In the genomic region with DNA sequence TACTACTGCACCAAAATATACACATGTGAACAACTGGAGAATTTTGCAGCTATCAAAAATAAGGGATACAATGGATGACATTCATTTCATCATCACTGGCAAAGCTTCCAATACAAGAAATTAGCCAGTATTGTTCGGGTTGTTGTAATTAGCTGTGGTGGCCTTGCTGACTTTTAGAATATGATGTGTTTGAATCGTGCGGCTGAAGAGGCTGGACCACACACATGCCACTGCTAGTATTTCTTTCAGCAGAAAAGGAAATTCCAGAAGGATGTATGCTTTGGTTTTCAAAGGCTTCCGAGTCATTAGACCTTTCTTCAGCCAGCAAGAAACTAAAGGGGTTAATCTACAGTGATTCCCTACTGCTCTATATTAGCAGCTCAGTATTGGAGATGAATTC, we compare ENCODE assay signal across 20 cellular contexts. TPM values are rescaled to one million over a fixed set of nuclear protein-coding genes. Genes with fewer than 3 reads are reported as not detected.
DNase-seq lines count a peak whose midpoint lies in the region; ATAC-seq and TF ChIP-seq lines count a peak whose summit lies in the region.
"Had no signal": no experiment of that assay in that cellular context is flagged by ENCODE, and none has a peak within 500 bp of the region (broad histone marks: within the 10 kb centered on the region; RNA-seq: fewer than 3 reads in every experiment).

No MANE protein-coding gene starts in this region.

- POLR2A ChIA-PET in activated CD4-positive, alpha-beta T cell treated with anti-CD3 and anti-CD28 coated beads for 36 hours (lab: Charles Lee), result interaction anchor here (0.8 kb wide), 1 partner anchor 28 kb away, joined by 3 read pairs; no protein-coding TSS in a partner anchor

- H3K27ac ChIP-seq in SJSA1 (peak overlapping the region; percentile 27; the same call in 1 of the 2 replicates), MM.1S (ENCODE audit: low read length) (no peak overlapping the region)
- H3K27ac ChIP-seq: 22Rv1, BLaER1, C4-2B had no signal

- H4K20me1 ChIP-seq in MM.1S (ENCODE audit: insufficient read depth, low read length), result no peaks in the 10 kb centered on the region
- H4K20me1 ChIP-seq: BLaER1 had no signal

- H3K27me3 Mint-ChIP-seq in activated naive CD4-positive, alpha-beta T cell treated with anti-CD3 and anti-CD28 coated beads, Interleukin-2, amount 50 U/mL, for 24 hours, result no peaks in the 10 kb centered on the region
- H3K27me3 Mint-ChIP-seq in central memory CD8-positive, alpha-beta T cell, result no peaks in the 10 kb centered on the region
- no peaks in the 10 kb centered on the region for H3K27me3 Mint-ChIP-seq in activated CD4-positive, alpha-beta T cell treated with anti-CD3 and anti-CD28 coated beads for 36 hours
- H3K27me3 Mint-ChIP-seq: B cell; CD4-positive, CD25-positive, alpha-beta regulatory T cell had no signal

- DNase-seq in activated naive CD4-positive, alpha-beta T cell treated with anti-CD3 and anti-CD28 coated beads, Interleukin-2, amount 50 U/mL, for 72 hours (ENCODE audit: low spot score in 2 of 2), result no peak
- DNase-seq in SJSA1 (ENCODE audit: low read depth in 1 of 2, low spot score in 2 of 2), result peak; percentile 67 to 81
- DNase-seq in central memory CD8-positive, alpha-beta T cell (ENCODE audit: low spot score in 2 of 2), result no peak
- no peak for DNase-seq in mesenteric fat pad (ENCODE audit: low spot score)
- no peak for DNase-seq in activated CD4-positive, alpha-beta T cell treated with anti-CD3 and anti-CD28 coated beads for 36 hours
- DNase-seq in MM.1S, result no peak
- DNase-seq: Caco-2; CD4-positive, CD25-positive, alpha-beta regulatory T cell; CD8-positive, alpha-beta T cell; DMS79; GF-D8; GOT3; H7; HCEC 1CT had no signal

- intact Hi-C loops in activated CD4-positive, alpha-beta T cell treated with anti-CD3 and anti-CD28 coated beads for 36 hours (cut with DNase I, micrococcal nuclease), result no loop called here

- H3K9me3 ChIP-seq in SJSA1 (replicated peaks) (no peaks in the 10 kb centered on the region), MM.1S (replicated peaks; ENCODE audit: insufficient read depth, low read length) (no peaks in the 10 kb centered on the region)
- H3K9me3 ChIP-seq: Caco-2 had no signal

- peaks cover 32% of the 10 kb centered on the region for H3K4me1 ChIP-seq in SJSA1 (replicated peaks)
- H3K4me1 ChIP-seq in MM.1S (ENCODE audit: low read length), result no peaks in the 10 kb centered on the region

- H3K27me3 ChIP-seq in SJSA1 (replicated peaks) (no peaks in the 10 kb centered on the region), MM.1S (replicated peaks; ENCODE audit: insufficient read depth, low read length) (no peaks in the 10 kb centered on the region)
- H3K27me3 ChIP-seq: BLaER1 had no signal

- no peaks in the 10 kb centered on the region for H3K79me2 ChIP-seq in MM.1S (ENCODE audit: low read length)

- H2AFZ ChIP-seq in MM.1S (ENCODE audit: low read length), result no peak overlapping the region

- TF ChIP-seq CTCF in MM.1S (IDR thresholded peaks at IDR 0.05; ENCODE audit: low read length), result no peak

- H3K36me3 ChIP-seq in SJSA1, result peaks cover 66% of the 10 kb centered on the region
- H3K36me3 ChIP-seq in MM.1S (replicated peaks; ENCODE audit: insufficient read depth, low read length), result no peaks in the 10 kb centered on the region

- H3K9me3 Mint-ChIP-seq in activated naive CD4-positive, alpha-beta T cell treated with anti-CD3 and anti-CD28 coated beads, Interleukin-2, amount 50 U/mL, for 24 hours, result no peaks in the 10 kb centered on the region
- no peaks in the 10 kb centered on the region for H3K9me3 Mint-ChIP-seq in activated naive CD4-positive, alpha-beta T cell treated with anti-CD3 and anti-CD28 coated beads, Interleukin-2, amount 50 U/mL, for 72 hours
- no peaks in the 10 kb centered on the region for H3K9me3 Mint-ChIP-seq in central memory CD8-positive, alpha-beta T cell
- no peaks in the 10 kb centered on the region for H3K9me3 Mint-ChIP-seq in activated CD4-positive, alpha-beta T cell treated with anti-CD3 and anti-CD28 coated beads for 36 hours (ENCODE audit: low read depth)
- H3K9me3 Mint-ChIP-seq: CD4-positive, CD25-positive, alpha-beta regulatory T cell; CD8-positive, alpha-beta T cell had no signal

- H3K27ac Mint-ChIP-seq in activated naive CD4-positive, alpha-beta T cell treated with anti-CD3 and anti-CD28 coated beads, Interleukin-2, amount 50 U/mL, for 24 hours, result peak overlapping the region; percentile 55
- no peak overlapping the region for H3K27ac Mint-ChIP-seq in activated naive CD4-positive, alpha-beta T cell treated with anti-CD3 and anti-CD28 coated beads, Interleukin-2, amount 50 U/mL, for 72 hours
- peak overlapping the region; percentile 50 for H3K27ac Mint-ChIP-seq in central memory CD8-positive, alpha-beta T cell (ENCODE audit: low read depth)
- no peak overlapping the region for H3K27ac Mint-ChIP-seq in activated CD4-positive, alpha-beta T cell treated with anti-CD3 and anti-CD28 coated beads for 36 hours
- H3K27ac Mint-ChIP-seq: B cell had no signal

- no peaks in the 10 kb centered on the region for H3K9me2 ChIP-seq in MM.1S (replicated peaks; ENCODE audit: insufficient read depth, low read length)

- no peak for ATAC-seq in activated naive CD4-positive, alpha-beta T cell treated with anti-CD3 and anti-CD28 coated beads, Interleukin-2, amount 50 U/mL, for 72 hours
- no peak for ATAC-seq in central memory CD8-positive, alpha-beta T cell (replicated peaks; ENCODE audit: extremely low read depth, poor library complexity, severe bottlenecking)
- ATAC-seq in HG03025 (IDR thresholded peaks at IDR 0.05; ENCODE audit: low FRiP score, unreplicated experiment), result no peak
- ATAC-seq in activated CD4-positive, alpha-beta T cell treated with anti-CD3 and anti-CD28 coated beads for 36 hours, result no peak
- ATAC-seq: CD8-positive, alpha-beta T cell had no signal

- H3F3A ChIP-seq in MM.1S (ENCODE audit: insufficient read depth, low read length), result no peaks in the 10 kb centered on the region

- no peak overlapping the region for H3K4me2 ChIP-seq in MM.1S (ENCODE audit: low read depth, low read length)
- H3K4me2 ChIP-seq: BLaER1 had no signal

- no peak overlapping the region for H3K4me3 Mint-ChIP-seq in activated naive CD4-positive, alpha-beta T cell treated with anti-CD3 and anti-CD28 coated beads, Interleukin-2, amount 50 U/mL, for 24 hours
- H3K4me3 Mint-ChIP-seq in central memory CD8-positive, alpha-beta T cell, result no peak overlapping the region
- H3K4me3 Mint-ChIP-seq in activated CD4-positive, alpha-beta T cell treated with anti-CD3 and anti-CD28 coated beads for 36 hours, result no peak overlapping the region
- H3K4me3 Mint-ChIP-seq: B cell; CD8-positive, alpha-beta T cell had no signal

- CTCF ChIA-PET in activated CD4-positive, alpha-beta T cell treated with anti-CD3 and anti-CD28 coated beads for 36 hours (lab: Charles Lee), result interaction anchor here (0.6 to 1.7 kb wide), 4 partner anchors 8 to 142 kb away, joined by 3 to 8 read pairs (median 6); no protein-coding TSS in a partner anchor

- peaks cover 14% of the 10 kb centered on the region for H3K36me3 Mint-ChIP-seq in activated naive CD4-positive, alpha-beta T cell treated with anti-CD3 and anti-CD28 coated beads, Interleukin-2, amount 50 U/mL, for 24 hours
- H3K36me3 Mint-ChIP-seq in activated naive CD4-positive, alpha-beta T cell treated with anti-CD3 and anti-CD28 coated beads, Interleukin-2, amount 50 U/mL, for 72 hours, result peaks cover 0 to 20% of the 10 kb centered on the region in 2 donors
- peaks cover 33% of the 10 kb centered on the region for H3K36me3 Mint-ChIP-seq in central memory CD8-positive, alpha-beta T cell (ENCODE audit: insufficient read depth)
- peaks cover 15% of the 10 kb centered on the region for H3K36me3 Mint-ChIP-seq in activated CD4-positive, alpha-beta T cell treated with anti-CD3 and anti-CD28 coated beads for 36 hours (ENCODE audit: low read depth)

- no peak overlapping the region for H3K9ac ChIP-seq in MM.1S (ENCODE audit: low read length)
- H3K9ac ChIP-seq: BLaER1 had no signal

- H3K4me3 ChIP-seq in SJSA1, result no peak overlapping the region
- H3K4me3 ChIP-seq in MM.1S (ENCODE audit: low read length), result no peak overlapping the region
- H3K4me3 ChIP-seq: BLaER1 had no signal

- peaks cover 4% of the 10 kb centered on the region for H3K4me1 Mint-ChIP-seq in activated naive CD4-positive, alpha-beta T cell treated with anti-CD3 and anti-CD28 coated beads, Interleukin-2, amount 50 U/mL, for 24 hours
- H3K4me1 Mint-ChIP-seq in central memory CD8-positive, alpha-beta T cell, result peaks cover 5% of the 10 kb centered on the region
- peaks cover 9% of the 10 kb centered on the region for H3K4me1 Mint-ChIP-seq in activated CD4-positive, alpha-beta T cell treated with anti-CD3 and anti-CD28 coated beads for 36 hours

RNA-seq across cellular contexts. Expression of gene RPP38, which starts 16.6 kb away (rescaled TPM):
- total RNA-seq in activated naive CD4-positive, alpha-beta T cell treated with anti-CD3 and anti-CD28 coated beads, Interleukin-2, amount 50 U/mL, for 72 hours, result 10 to 100 TPM; 15.5 to 17.5 TPM
- 2.8 and 13.9 TPM in 2 replicates for total RNA-seq in SJSA1 (2014; rRNA removed; shearing (Covaris generic))
- total RNA-seq in mesenteric fat pad, result 7.7 TPM
- 10 to 100 TPM; 26.1 to 27.1 TPM for total RNA-seq in activated CD4-positive, alpha-beta T cell treated with anti-CD3 and anti-CD28 coated beads for 36 hours

RNA-seq across cellular contexts. Expression of gene ACBD7, which starts 25.2 kb away (rescaled TPM):
- total RNA-seq in activated naive CD4-positive, alpha-beta T cell treated with anti-CD3 and anti-CD28 coated beads, Interleukin-2, amount 50 U/mL, for 72 hours, result 1 to 10 TPM; 2.4 to 3.1 TPM
- 7.3 and 9.1 TPM in 2 replicates for total RNA-seq in SJSA1 (2014; rRNA removed; shearing (Covaris generic))
- 1.1 TPM for total RNA-seq in mesenteric fat pad
- 1 to 10 TPM; 2.4 to 2.6 TPM for total RNA-seq in activated CD4-positive, alpha-beta T cell treated with anti-CD3 and anti-CD28 coated beads for 36 hours

RNA-seq across cellular contexts. Expression of gene NMT2, which starts 54.7 kb away (rescaled TPM):
- total RNA-seq in activated naive CD4-positive, alpha-beta T cell treated with anti-CD3 and anti-CD28 coated beads, Interleukin-2, amount 50 U/mL, for 72 hours, result 10 to 100 TPM; 21.2 to 30.7 TPM
- total RNA-seq in SJSA1 (2014; rRNA removed; shearing (Covaris generic)), result 53.7 and 80.6 TPM in 2 replicates
- total RNA-seq in mesenteric fat pad, result 127 TPM
- total RNA-seq in activated CD4-positive, alpha-beta T cell treated with anti-CD3 and anti-CD28 coated beads for 36 hours, result 10 to 100 TPM; 20.6 to 22.1 TPM

Comparison
In these comparisons a context has a peak if more than half of its experiments do, and no peak if none do; other contexts are left out.
1. H3K27ac Mint-ChIP-seq: peak in activated naive CD4-positive, alpha-beta T cell treated with anti-CD3 and anti-CD28 coated beads, Interleukin-2, amount 50 U/mL, for 24 hours (single experiment) and central memory CD8-positive, alpha-beta T cell (single experiment); none in activated naive CD4-positive, alpha-beta T cell treated with anti-CD3 and anti-CD28 coated beads, Interleukin-2, amount 50 U/mL, for 72 hours (0 of 2) and activated CD4-positive, alpha-beta T cell treated with anti-CD3 and anti-CD28 coated beads for 36 hours (single experiment).
2. DNase-seq: peak in SJSA1 (2 of 2); none in activated naive CD4-positive, alpha-beta T cell treated with anti-CD3 and anti-CD28 coated beads, Interleukin-2, amount 50 U/mL, for 72 hours (0 of 2), central memory CD8-positive, alpha-beta T cell (0 of 2), mesenteric fat pad (single experiment), activated CD4-positive, alpha-beta T cell treated with anti-CD3 and anti-CD28 coated beads for 36 hours (single experiment) and MM.1S (single experiment).